34 cellular contexts compared by ENCODE assay signal in the genomic region with DNA sequence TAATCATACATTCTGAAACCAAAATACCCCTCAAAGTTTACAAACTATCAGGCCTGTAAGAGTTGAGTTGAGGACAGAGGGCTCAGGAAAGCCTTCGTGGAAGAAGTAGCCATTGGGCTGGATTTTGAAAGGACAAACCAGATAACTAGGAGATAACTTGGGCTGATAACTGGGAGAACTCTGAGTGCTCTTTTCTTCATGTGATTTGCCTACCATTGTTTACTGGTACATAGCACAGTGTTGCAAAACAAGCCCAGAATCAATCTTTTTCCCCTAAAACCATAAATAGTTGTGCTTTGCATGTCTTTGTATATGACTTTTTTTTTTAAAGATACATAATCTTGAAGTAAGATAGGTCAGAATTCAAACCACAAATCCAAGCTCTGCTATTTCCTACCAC.
"Had no signal": no experiment of that assay in that cellular context is flagged by ENCODE, and none has a peak within 500 bp of the region (broad histone marks: within the 10 kb centered on the region; RNA-seq: fewer than 3 reads in every experiment).

No MANE protein-coding gene starts in this region.

- ATAC-seq: activated naive CD8-positive, alpha-beta T cell treated with anti-CD3 and anti-CD28 coated beads, Interleukin-2, amount 50 U/mL, for 24 hours; activated T-helper 17 cell treated with anti-CD3 and anti-CD28 coated beads, Interleukin-2, amount 50 U/mL, for 72 hours; gastrocnemius medialis; naive thymus-derived CD8-positive, alpha-beta T cell; pancreas; psoas muscle; stimulated activated memory B cell treated with anti-CD40 and anti-IgM and Interleukin-4, amounts not matched to agents 10 μg/mL and 1 μg/mL and 100 μg/mL, for 72 hours; stimulated activated naive CD8-positive, alpha-beta T cell treated with anti-CD3 and anti-CD28 coated beads, Interleukin-15, amount 100 ng/mL, for 72 hours; T-helper 17 cell had no signal

- H3K27ac ChIP-seq: colonic mucosa, gastrocnemius medialis, pancreas, psoas muscle, sigmoid colon, upper lobe of left lung, vagina, WERI-Rb-1 had no signal

- H3K4me1 ChIP-seq: colonic mucosa, gastrocnemius medialis, psoas muscle, sigmoid colon, upper lobe of left lung, vagina had no signal

- H3K27me3 Mint-ChIP-seq: activated CD4-positive, alpha-beta memory T cell treated with anti-CD3 and anti-CD28 coated beads for 36 hours; activated naive CD4-positive, alpha-beta T cell treated with anti-CD3 and anti-CD28 coated beads, Interleukin-2, amount 50 U/mL, for 24 hours; activated T-cell treated with anti-CD3 and anti-CD28 coated beads, Interleukin-2, amount 50 U/mL, for 24 hours; activated T-helper 17 cell treated with anti-CD3 and anti-CD28 coated beads, Interleukin-2, amount 50 U/mL, for 72 hours; memory B cell; naive thymus-derived CD8-positive, alpha-beta T cell; stimulated activated memory B cell treated with anti-CD40 and anti-IgM and Interleukin-4, amounts not matched to agents 10 μg/mL and 1 μg/mL and 100 μg/mL, for 72 hours; stimulated activated naive CD8-positive, alpha-beta T cell treated with anti-CD3 and anti-CD28 coated beads, Interleukin-15, amount 100 ng/mL, for 72 hours; T-helper 17 cell had no signal

- FAIRE-seq: bronchial epithelial cell, endothelial cell of umbilical vein, pancreas had no signal

- H3K36me3 ChIP-seq: colonic mucosa, gastrocnemius medialis, pancreas, sigmoid colon, upper lobe of left lung, vagina, WERI-Rb-1 had no signal

- H3K27ac Mint-ChIP-seq: activated CD4-positive, alpha-beta memory T cell treated with anti-CD3 and anti-CD28 coated beads for 36 hours; activated CD4-positive, alpha-beta T cell treated with anti-CD3 and anti-CD28 coated beads, Interleukin-2, amount 10 ng/mL, durations not matched to agents 24 days and 14 days; activated naive CD4-positive, alpha-beta T cell treated with anti-CD3 and anti-CD28 coated beads, Interleukin-2, amount 50 U/mL, for 24 hours; activated naive CD8-positive, alpha-beta T cell treated with anti-CD3 and anti-CD28 coated beads, Interleukin-2, amount 50 U/mL, for 24 hours; activated T-cell treated with anti-CD3 and anti-CD28 coated beads, Interleukin-2, amount 50 U/mL, for 24 hours; activated T-helper 17 cell treated with anti-CD3 and anti-CD28 coated beads, Interleukin-2, amount 50 U/mL, for 72 hours; immature natural killer cell; memory B cell; stimulated activated memory B cell treated with anti-CD40 and anti-IgM and Interleukin-4, amounts not matched to agents 10 μg/mL and 1 μg/mL and 100 μg/mL, for 72 hours; T-helper 17 cell had no signal

- H3K4me3 ChIP-seq: colonic mucosa, gastrocnemius medialis, pancreas, psoas muscle, sigmoid colon, smooth muscle cell, upper lobe of left lung, vagina had no signal

- H3K9me3 Mint-ChIP-seq: activated naive CD4-positive, alpha-beta T cell treated with anti-CD3 and anti-CD28 coated beads, Interleukin-2, amount 50 U/mL, for 24 hours; activated naive CD8-positive, alpha-beta T cell treated with anti-CD3 and anti-CD28 coated beads, Interleukin-2, amount 50 U/mL, for 24 hours; activated T-cell treated with anti-CD3 and anti-CD28 coated beads, Interleukin-2, amount 50 U/mL, for 24 hours had no signal

- DNase-seq: activated CD4-positive, alpha-beta memory T cell treated with anti-CD3 and anti-CD28 coated beads for 36 hours; activated CD4-positive, alpha-beta T cell treated with anti-CD3 and anti-CD28 coated beads, Interleukin-2, amount 10 ng/mL, durations not matched to agents 24 days and 14 days; activated CD4-positive, CD25-positive, alpha-beta regulatory T cell treated with anti-CD3 and anti-CD28 coated beads, Interleukin-2, amount 50 U/mL, for 72 hours; activated CD8-positive, alpha-beta memory T cell treated with anti-CD3 and anti-CD28 coated beads, Interleukin-2, amount 50 U/mL, for 4 hours; activated naive CD8-positive, alpha-beta T cell treated with anti-CD3 and anti-CD28 coated beads, Interleukin-2, amount 50 U/mL, for 24 hours; activated T-cell treated with anti-CD3 and anti-CD28 coated beads, Interleukin-2, amount 50 U/mL, for 24 hours; anterior cingulate cortex; colonic mucosa; gastrocnemius medialis; glutamatergic neuron; immature natural killer cell; naive thymus-derived CD8-positive, alpha-beta T cell; nucleus accumbens; pancreas; psoas muscle; sigmoid colon; stimulated activated CD4-positive, alpha-beta T cell treated with anti-CD3 and anti-CD28 coated beads, Interleukin-1b, Interleukin-23, amount 100 ng/mL, for 48 hours; stimulated activated CD4-positive, alpha-beta T cell treated with anti-CD3 and anti-CD28 coated beads, Interleukin-4, amount 100 ng/mL, for 4 hours; stimulated activated CD8-positive, alpha-beta memory T cell treated with anti-CD3 and anti-CD28 coated beads, Interleukin-4, amount 100 ng/mL, for 48 hours; stimulated activated naive CD8-positive, alpha-beta T cell treated with anti-CD3 and anti-CD28 coated beads, Interleukin-15, amount 100 ng/mL, for 72 hours; substantia nigra; T-helper 17 cell; T1000; upper lobe of left lung; WERI-Rb-1 had no signal

- H3K36me3 Mint-ChIP-seq: activated CD4-positive, alpha-beta memory T cell treated with anti-CD3 and anti-CD28 coated beads for 36 hours; stimulated activated memory B cell treated with anti-CD40 and anti-IgM and Interleukin-4, amounts not matched to agents 10 μg/mL and 1 μg/mL and 100 μg/mL, for 72 hours had no signal

- H3K4me1 Mint-ChIP-seq: activated CD4-positive, alpha-beta T cell treated with anti-CD3 and anti-CD28 coated beads, Interleukin-2, amount 10 ng/mL, durations not matched to agents 24 days and 14 days; neural crest cell; stimulated activated naive CD8-positive, alpha-beta T cell treated with anti-CD3 and anti-CD28 coated beads, Interleukin-15, amount 100 ng/mL, for 72 hours had no signal

- H3K27me3 ChIP-seq: colonic mucosa, gastrocnemius medialis, pancreas, sigmoid colon, upper lobe of left lung, vagina had no signal

- H3K4me3 Mint-ChIP-seq: activated CD4-positive, alpha-beta memory T cell treated with anti-CD3 and anti-CD28 coated beads for 36 hours; activated CD4-positive, alpha-beta T cell treated with anti-CD3 and anti-CD28 coated beads, Interleukin-2, amount 10 ng/mL, durations not matched to agents 24 days and 14 days; activated naive CD4-positive, alpha-beta T cell treated with anti-CD3 and anti-CD28 coated beads, Interleukin-2, amount 50 U/mL, for 24 hours; activated naive CD8-positive, alpha-beta T cell treated with anti-CD3 and anti-CD28 coated beads, Interleukin-2, amount 50 U/mL, for 24 hours; activated T-cell treated with anti-CD3 and anti-CD28 coated beads, Interleukin-2, amount 50 U/mL, for 24 hours; activated T-helper 17 cell treated with anti-CD3 and anti-CD28 coated beads, Interleukin-2, amount 50 U/mL, for 72 hours; immature natural killer cell; memory B cell; naive thymus-derived CD8-positive, alpha-beta T cell; neural crest cell; stimulated activated memory B cell treated with anti-CD40 and anti-IgM and Interleukin-4, amounts not matched to agents 10 μg/mL and 1 μg/mL and 100 μg/mL, for 72 hours; stimulated activated naive CD8-positive, alpha-beta T cell treated with anti-CD3 and anti-CD28 coated beads, Interleukin-15, amount 100 ng/mL, for 72 hours; T-helper 17 cell had no signal

- H3K9me3 ChIP-seq: colonic mucosa, gastrocnemius medialis, pancreas, psoas muscle, sigmoid colon, upper lobe of left lung, vagina had no signal
